Comparison of ENCODE assay signal across 34 cellular contexts in the genomic region with DNA sequence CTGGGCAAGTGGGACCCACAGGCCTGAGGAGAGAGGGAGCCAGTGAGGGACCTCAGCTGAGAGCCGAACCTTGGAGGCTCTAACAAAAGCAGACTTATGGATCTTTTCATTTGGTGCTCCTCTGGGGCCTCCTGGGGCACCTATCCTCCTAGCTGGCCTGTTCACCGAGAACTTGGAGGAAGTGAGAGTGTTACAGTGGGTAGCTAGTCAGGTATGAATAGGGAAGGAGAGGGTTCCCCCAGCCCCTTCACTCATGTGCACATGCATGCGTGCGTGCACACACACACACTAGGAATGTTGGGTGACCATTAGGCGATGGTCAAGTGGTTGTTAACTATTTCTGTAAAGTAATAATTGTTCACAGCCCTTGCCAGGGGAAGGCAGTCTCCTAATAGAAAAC. TPM values are rescaled to one million over a fixed set of nuclear protein-coding genes. Genes with fewer than 3 reads are reported as not detected.
DNase-seq lines count a peak whose midpoint lies in the region; ATAC-seq lines count a peak whose summit lies in the region.
"Had no signal": no experiment of that assay in that cellular context is flagged by ENCODE, and none has a peak within 500 bp of the region (broad histone marks: within the 10 kb centered on the region; RNA-seq: fewer than 3 reads in every experiment).

No MANE protein-coding gene starts in this region.

- DNase-seq in memory B cell (ENCODE audit: low spot score in 2 of 2) (no peak), NCI-H1436 treated with DMSO at 0.1 percent for 48 hours (lab: John Stamatoyannopoulos, UW) (no peak), cortex of kidney (lab: John Stamatoyannopoulos, UW) (no peak), dedifferentiated amniotic fluid mesenchymal stem cell (ENCODE audit: extremely low spot score) (no peak), posterior vena cava (ENCODE audit: low spot score) (no peak)
- DNase-seq: activated CD4-positive, alpha-beta T cell treated with anti-CD3 and anti-CD28 coated beads for 4 hours; activated T-cell treated with anti-CD3 and anti-CD28 coated beads for 4 hours; aorta; BE2C; DMS53; endodermal cell; foreskin keratinocyte; GDM1; heart right ventricle; lower lobe of right lung; NCI-H1694 treated with DMSO at 0.1 percent for 48 hours; NCI-H2171 treated with DMSO at 0.1 percent for 48 hours; NCI-H524 treated with DMSO at 0.1 percent for 48 hours; SHP77; stomach; thyroid gland had no signal

- intact Hi-C loops in posterior vena cava (cut with DNase I): no loop called here

- H3K27ac Mint-ChIP-seq in memory B cell: no peak overlapping the region
- H3K27ac Mint-ChIP-seq: activated naive CD4-positive, alpha-beta T cell treated with anti-CD3 and anti-CD28 coated beads, Interleukin-2, amount 50 U/mL, for 72 hours; dendritic cell treated with granulocyte-macrophage colony-stimulating factor and Interleukin-4, amounts not matched to agents 40 ng/mL and 50 ng/mL, for 4 days; endodermal cell; nephron had no signal

- no peak overlapping the region for H3K4me3 Mint-ChIP-seq in memory B cell
- H3K4me3 Mint-ChIP-seq: dendritic cell treated with granulocyte-macrophage colony-stimulating factor and Interleukin-4, amounts not matched to agents 40 ng/mL and 50 ng/mL, for 4 days; endodermal cell; nephron had no signal

- H3K4me1 Mint-ChIP-seq in memory B cell: peaks cover 6% of the 10 kb centered on the region
- H3K4me1 Mint-ChIP-seq: endodermal cell, nephron had no signal

- H3K36me3 Mint-ChIP-seq in memory B cell: no peaks in the 10 kb centered on the region
- H3K36me3 Mint-ChIP-seq: activated naive CD4-positive, alpha-beta T cell treated with anti-CD3 and anti-CD28 coated beads, Interleukin-2, amount 50 U/mL, for 72 hours had no signal

- ATAC-seq in GM18511 (IDR thresholded peaks at IDR 0.05; ENCODE audit: unreplicated experiment): peak; percentile 76
- peak; percentile 55 for ATAC-seq in GM21515 (IDR thresholded peaks at IDR 0.05; ENCODE audit: unreplicated experiment)
- peak; percentile 56 for ATAC-seq in HG03159 (IDR thresholded peaks at IDR 0.05; ENCODE audit: unreplicated experiment)
- peak; percentile 86 for ATAC-seq in memory B cell (ENCODE audit: low read depth)
- ATAC-seq: activated naive CD4-positive, alpha-beta T cell treated with anti-CD3 and anti-CD28 coated beads, Interleukin-2, amount 50 U/mL, for 72 hours; foreskin keratinocyte; heart right ventricle; lower lobe of right lung; Panc1 had no signal

- H3K9me3 Mint-ChIP-seq in memory B cell: no peaks in the 10 kb centered on the region
- H3K9me3 Mint-ChIP-seq: activated naive CD4-positive, alpha-beta T cell treated with anti-CD3 and anti-CD28 coated beads, Interleukin-2, amount 50 U/mL, for 72 hours; dendritic cell treated with granulocyte-macrophage colony-stimulating factor and Interleukin-4, amounts not matched to agents 40 ng/mL and 50 ng/mL, for 4 days had no signal

- H3K27me3 Mint-ChIP-seq in memory B cell: no peaks in the 10 kb centered on the region

RNA-seq across cellular contexts. Expression of gene TMEM185A, which starts 18.6 kb away (rescaled TPM):
- 10 to 100 TPM; 20.8 to 22.1 TPM for total RNA-seq in posterior vena cava

RNA-seq across cellular contexts. Expression of gene HSFX2, which starts 55.0 kb away (rescaled TPM):
- under 1 TPM in 1 of 2 donors, not detected in 1; 0.48 TPM for total RNA-seq in posterior vena cava
- total RNA-seq: A673; activated naive CD4-positive, alpha-beta T cell treated with anti-CD3 and anti-CD28 coated beads, Interleukin-2, amount 50 U/mL, for 72 hours; aorta; cardiac septum; endodermal cell; esophagus mucosa; H4; lower lobe of right lung; renal cortical epithelial cell; T-helper 2 cell treated with Interferon-gamma antibody and Interleukin-4, amounts not matched to agents 100 ng/mL and 5 ng/mL, for 36 hours had no signal
